Comparison of ENCODE assay signal across 17 cellular contexts in the genomic region with DNA sequence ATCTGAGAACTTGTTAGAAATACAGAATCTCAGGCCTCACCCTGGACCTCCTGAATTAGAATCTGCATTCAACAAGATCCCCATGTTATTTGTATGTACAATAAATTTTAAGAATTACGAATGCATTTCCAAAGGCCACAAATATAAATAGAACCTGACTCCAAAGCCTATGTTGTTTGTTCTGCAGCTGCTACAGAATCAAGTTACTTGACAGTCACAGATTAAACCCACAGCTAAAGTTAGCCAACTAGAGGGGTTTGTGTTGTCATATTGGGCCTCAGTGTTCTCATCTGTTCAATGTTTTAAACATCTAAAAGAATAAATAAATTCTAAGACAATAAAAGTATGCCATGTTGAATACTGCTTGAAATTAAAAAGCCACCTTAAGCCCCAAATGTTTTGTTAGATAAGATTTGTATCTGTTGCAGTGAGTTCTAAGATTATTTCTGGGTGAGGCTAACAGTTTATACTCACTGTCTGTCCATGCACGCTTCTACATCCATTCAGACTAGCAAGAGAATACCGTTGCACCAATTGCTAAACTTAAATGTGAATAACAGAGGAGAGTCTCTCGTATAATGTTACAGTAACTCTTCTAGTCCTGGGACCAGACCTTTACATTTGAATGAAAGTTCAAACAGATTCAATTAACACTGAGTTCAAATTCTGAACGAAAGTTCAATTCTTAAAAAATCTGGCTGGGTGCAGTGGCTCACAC.
DNase-seq lines count a peak whose midpoint lies in the region; ATAC-seq, FAIRE-seq and TF ChIP-seq lines count a peak whose summit lies in the region.
"Had no signal": no experiment of that assay in that cellular context is flagged by ENCODE, and none has a peak within 500 bp of the region (broad histone marks: within the 10 kb centered on the region; RNA-seq: fewer than 3 reads in every experiment).

No MANE protein-coding gene starts in this region.

- no peak overlapping the region for H3K4me3 Mint-ChIP-seq in nephron
- H3K4me3 Mint-ChIP-seq: CD4-positive, alpha-beta memory T cell; H9 had no signal

- no peak overlapping the region for H3K4me2 ChIP-seq in K562 (ENCODE audit: insufficient read depth, low read length)

- TF ChIP-seq POLR2A in K562 (conservative IDR thresholded peaks at IDR 0.05): no peak

- no peak for TF ChIP-seq RAD21 in K562 (CRISPR knock-in tag; conservative IDR thresholded peaks at IDR 0.05 in 1 of 2, IDR thresholded peaks at IDR 0.05 in 1 of 2)

- H3K27me3 ChIP-seq in K562 (ENCODE audit: control insufficient read depth in 2 of 2, insufficient read depth in 2 of 2, low read length in 2 of 2) (no peaks in the 10 kb centered on the region), skeletal muscle tissue (ENCODE audit: control insufficient read depth in 3 of 3, insufficient read depth in 3 of 3, low read length in 3 of 3) (no peaks in the 10 kb centered on the region), BE2C (peaks cover 3% of the 10 kb centered on the region; the same call in 1 of the 2 replicates)

- H3K4me3 ChIP-seq in K562 (no peak overlapping the region), skeletal muscle tissue (ENCODE audit: low read length in 3 of 3) (no peak overlapping the region), BE2C (ENCODE audit: low read depth, low read length) (no peak overlapping the region)
- H3K4me3 ChIP-seq: GM12878 had no signal

- H3K9me3 ChIP-seq in K562 (replicated peaks; ENCODE audit: control insufficient read depth, insufficient read depth, low read depth, low read length): no peaks in the 10 kb centered on the region
- no peaks in the 10 kb centered on the region for H3K9me3 ChIP-seq in skeletal muscle tissue (ENCODE audit: control insufficient read depth in 3 of 3, low read length in 3 of 3)
- no peaks in the 10 kb centered on the region for H3K9me3 ChIP-seq in BE2C

- no TSS peak for BruUV-seq in K562 (replicated peaks; lab: Mats Ljungman, UMichigan)

- intact Hi-C loops in K562 (cut with micrococcal nuclease): no loop called here

- DNase-seq in NCI-H2107 treated with DMSO at 0.1 percent for 48 hours (lab: John Stamatoyannopoulos, UW; ENCODE audit: unreplicated experiment) (peak; percentile 29), NCI-H2107 (lab: John Stamatoyannopoulos, UW) (no peak), K562 (ENCODE audit: extremely low read depth in 1 of 4, low spot score in 3 of 4) (no peak), BE2C (no peak)
- no peak for DNase-seq in stimulated activated CD4-positive, alpha-beta T cell treated with anti-CD3 and anti-CD28 coated beads, Interleukin-4, amount 100 ng/mL, for 1 hour
- DNase-seq in stimulated activated CD4-positive, alpha-beta T cell treated with anti-CD3 and anti-CD28 coated beads, Interleukin-4, amount 100 ng/mL, for 24 hours: no peak
- DNase-seq: 8988T; C1 segment of cervical spinal cord; CD4-positive, alpha-beta memory T cell; DMS79; GOT3; H9 had no signal

- H2AFZ ChIP-seq in K562 (ENCODE audit: low read depth, low read length): peak overlapping the region; percentile 83

- peak overlapping the region in 2 of 3 experiments; percentile 50 to 70 for H3K27ac Mint-ChIP-seq in nephron
- H3K27ac Mint-ChIP-seq: H9 had no signal

- CTCF ChIA-PET in K562 (lab: Yijun Ruan, JAX; ENCODE audit: low intra/inter-chr PET ratio): no interaction called here

- TF ChIP-seq CTCF in K562 (IDR thresholded peaks at IDR 0.05 in 2 of 3, conservative IDR thresholded peaks at IDR 0.05 in 1 of 3; ENCODE audit: insufficient read depth in 2 of 3, low read depth in 1 of 3, low read length in 3 of 3): no peak
- no peak for TF ChIP-seq CTCF in nephron (IDR thresholded peaks at IDR 0.05; ENCODE audit: unreplicated experiment in 3 of 3)
- TF ChIP-seq CTCF in BE2C (IDR thresholded peaks at IDR 0.05; ENCODE audit: low read depth, low read length): no peak

- ATAC-seq in K562: no peak
- ATAC-seq: GM12878 had no signal

- H3K79me2 ChIP-seq in K562 (ENCODE audit: control insufficient read depth, insufficient read depth, low read length): no peaks in the 10 kb centered on the region

- peaks cover 20% of the 10 kb centered on the region for H3K4me1 Mint-ChIP-seq in nephron

- in situ Hi-C loops in K562 (cut with MboI): no loop called here

- no peaks in the 10 kb centered on the region for H3K9me1 ChIP-seq in K562 (ENCODE audit: control insufficient read depth, insufficient read depth, low read length)

- no peak overlapping the region for H3K27ac ChIP-seq in K562 (ENCODE audit: extremely low read depth, low read depth, low read length)
- peak overlapping the region; percentile 91 for H3K27ac ChIP-seq in skeletal muscle tissue (ENCODE audit: low read depth, low read length)
- H3K27ac ChIP-seq: HL-60 had no signal

- H3K4me1 ChIP-seq in K562 (replicated peaks in 1 of 2; ENCODE audit: control insufficient read depth in 2 of 2, insufficient read depth in 2 of 2, low read length in 2 of 2) (peaks cover 0 to 27% of the 10 kb centered on the region in 2 experiments; a peak in 4 of 5 replicates), skeletal muscle tissue (ENCODE audit: control insufficient read depth in 3 of 3, insufficient read depth in 3 of 3, low read length in 3 of 3) (peaks cover 13 to 26% (median 17%) of the 10 kb centered on the region in 3 donors), BE2C (no peaks in the 10 kb centered on the region)

- WGBS in K562 (ENCODE audit: insufficient coverage, low coverage, missing lambda C conversion rate): 31% methylated on average over 5 of the region's 5 CpGs

- H3K9me3 Mint-ChIP-seq in nephron: no peaks in the 10 kb centered on the region
- H3K9me3 Mint-ChIP-seq: H9 had no signal

- POLR2A ChIA-PET in K562 (lab: Yijun Ruan, JAX): interaction anchor here (0.6 to 1.2 kb wide), 2 partner anchors 9 to 507 kb away, joined by 3 to 6 read pairs; no protein-coding TSS in a partner anchor

- no peak overlapping the region for H3K9ac ChIP-seq in K562 (ENCODE audit: insufficient read depth in 1 of 2, low read depth in 2 of 2, low read length in 2 of 2)
- peak overlapping the region in 1 of 3 donors; percentile 19 for H3K9ac ChIP-seq in skeletal muscle tissue (ENCODE audit: low read depth in 1 of 3, low read length in 3 of 3)

- no peaks in the 10 kb centered on the region for H3K27me3 Mint-ChIP-seq in nephron (ENCODE audit: low read depth)
- H3K27me3 Mint-ChIP-seq: CD4-positive, alpha-beta memory T cell had no signal

- no peaks in the 10 kb centered on the region for H3K36me3 ChIP-seq in K562 (ENCODE audit: control insufficient read depth, insufficient read depth, low read length)
- H3K36me3 ChIP-seq in skeletal muscle tissue (ENCODE audit: control insufficient read depth in 3 of 3, insufficient read depth in 3 of 3, low read length in 3 of 3): no peaks in the 10 kb centered on the region
- no peaks in the 10 kb centered on the region for H3K36me3 ChIP-seq in BE2C

- FAIRE-seq in K562 (lab: Jason Lieb, UNC): no peak
- FAIRE-seq: GM18507 had no signal

- H4K20me1 ChIP-seq in K562 (replicated peaks; ENCODE audit: control insufficient read depth, insufficient read depth, low read length): no peaks in the 10 kb centered on the region

- no peak for TF ChIP-seq EP300 in K562 (IDR thresholded peaks at IDR 0.05; ENCODE audit: low read length)

- H3K36me3 Mint-ChIP-seq in nephron (ENCODE audit: low read depth): no peaks in the 10 kb centered on the region
- H3K36me3 Mint-ChIP-seq: CD4-positive, alpha-beta memory T cell had no signal

TF ChIP-seq in K562, 482 proteins besides CTCF, POLR2A, EP300 and RAD21 (continues in another document):
- TF ChIP-seq, protein P1, sequence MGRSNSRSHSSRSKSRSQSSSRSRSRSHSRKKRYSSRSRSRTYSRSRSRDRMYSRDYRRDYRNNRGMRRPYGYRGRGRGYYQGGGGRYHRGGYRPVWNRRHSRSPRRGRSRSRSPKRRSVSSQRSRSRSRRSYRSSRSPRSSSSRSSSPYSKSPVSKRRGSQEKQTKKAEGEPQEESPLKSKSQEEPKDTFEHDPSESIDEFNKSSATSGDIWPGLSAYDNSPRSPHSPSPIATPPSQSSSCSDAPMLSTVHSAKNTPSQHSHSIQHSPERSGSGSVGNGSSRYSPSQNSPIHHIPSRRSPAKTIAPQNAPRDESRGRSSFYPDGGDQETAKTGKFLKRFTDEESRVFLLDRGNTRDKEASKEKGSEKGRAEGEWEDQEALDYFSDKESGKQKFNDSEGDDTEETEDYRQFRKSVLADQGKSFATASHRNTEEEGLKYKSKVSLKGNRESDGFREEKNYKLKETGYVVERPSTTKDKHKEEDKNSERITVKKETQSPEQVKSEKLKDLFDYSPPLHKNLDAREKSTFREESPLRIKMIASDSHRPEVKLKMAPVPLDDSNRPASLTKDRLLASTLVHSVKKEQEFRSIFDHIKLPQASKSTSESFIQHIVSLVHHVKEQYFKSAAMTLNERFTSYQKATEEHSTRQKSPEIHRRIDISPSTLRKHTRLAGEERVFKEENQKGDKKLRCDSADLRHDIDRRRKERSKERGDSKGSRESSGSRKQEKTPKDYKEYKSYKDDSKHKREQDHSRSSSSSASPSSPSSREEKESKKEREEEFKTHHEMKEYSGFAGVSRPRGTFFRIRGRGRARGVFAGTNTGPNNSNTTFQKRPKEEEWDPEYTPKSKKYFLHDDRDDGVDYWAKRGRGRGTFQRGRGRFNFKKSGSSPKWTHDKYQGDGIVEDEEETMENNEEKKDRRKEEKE (IDR thresholded peaks at IDR 0.05; ENCODE audit: borderline replicate concordance in 1 of 2, control insufficient read depth in 1 of 2, low read depth in 2 of 2, low read length in 1 of 2): no peak
- no peak for TF ChIP-seq EHMT2 (IDR thresholded peaks at IDR 0.05)
- TF ChIP-seq ZFP1 (CRISPR knock-in tag; IDR thresholded peaks at IDR 0.05): no peak
- no peak for TF ChIP-seq MAFK (IDR thresholded peaks at IDR 0.05; ENCODE audit: low read length)
- TF ChIP-seq, protein P2, sequence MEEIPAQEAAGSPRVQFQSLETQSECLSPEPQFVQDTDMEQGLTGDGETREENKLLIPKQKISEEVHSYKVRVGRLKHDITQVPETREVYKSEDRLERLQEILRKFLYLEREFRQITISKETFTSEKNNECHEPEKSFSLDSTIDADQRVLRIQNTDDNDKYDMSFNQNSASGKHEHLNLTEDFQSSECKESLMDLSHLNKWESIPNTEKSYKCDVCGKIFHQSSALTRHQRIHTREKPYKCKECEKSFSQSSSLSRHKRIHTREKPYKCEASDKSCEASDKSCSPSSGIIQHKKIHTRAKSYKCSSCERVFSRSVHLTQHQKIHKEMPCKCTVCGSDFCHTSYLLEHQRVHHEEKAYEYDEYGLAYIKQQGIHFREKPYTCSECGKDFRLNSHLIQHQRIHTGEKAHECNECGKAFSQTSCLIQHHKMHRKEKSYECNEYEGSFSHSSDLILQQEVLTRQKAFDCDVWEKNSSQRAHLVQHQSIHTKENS (CRISPR knock-in tag; IDR thresholded peaks at IDR 0.05): no peak
- no peak for TF ChIP-seq POLR3A (IDR thresholded peaks at IDR 0.05; ENCODE audit: borderline replicate concordance, extremely low read depth, insufficient read depth, insufficient read length)
- TF ChIP-seq ZNF134 (CRISPR knock-in tag; conservative IDR thresholded peaks at IDR 0.05): no peak
- no peak for TF ChIP-seq PYGO2 (tag; IDR thresholded peaks at IDR 0.05)
